Comparison of ENCODE assay signal across 9 cellular contexts in the genomic region with DNA sequence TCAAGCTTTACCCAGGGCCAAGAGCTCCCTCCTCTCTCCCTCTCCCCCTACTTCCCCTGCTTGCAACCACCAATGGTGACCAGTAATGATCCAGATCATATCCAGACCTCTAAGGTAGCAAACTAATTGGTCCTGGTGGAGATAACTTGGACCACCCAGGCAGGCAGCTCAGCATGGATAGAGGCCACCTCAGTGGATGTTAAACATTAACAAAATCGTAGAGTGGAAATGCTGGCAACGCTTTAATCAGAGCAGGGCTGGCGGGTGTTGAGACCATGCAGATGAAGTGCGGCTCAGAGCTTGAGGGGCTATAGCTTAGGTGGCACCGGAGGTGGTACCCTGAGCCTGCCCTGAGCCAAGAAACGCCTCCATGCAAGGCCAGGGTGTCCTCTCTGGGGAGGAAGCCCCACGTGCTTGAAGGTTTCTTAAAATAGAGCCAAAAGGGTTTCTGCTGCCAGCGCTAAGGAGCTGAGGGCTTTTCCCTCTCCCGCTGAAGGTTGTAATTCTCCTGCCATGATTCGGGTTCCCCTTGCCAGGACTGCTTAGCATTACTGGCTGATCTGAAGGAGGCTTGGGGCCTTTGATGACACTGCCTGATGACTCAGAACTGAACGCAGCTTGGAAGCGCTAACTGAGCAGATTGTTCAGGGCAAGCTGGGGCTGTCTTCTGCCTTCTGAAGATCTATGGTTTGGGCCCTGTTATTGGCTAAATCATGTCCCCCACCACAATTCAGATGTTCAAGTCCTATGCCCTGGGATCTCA.
DNase-seq lines count a peak whose midpoint lies in the region; ATAC-seq and TF ChIP-seq lines count a peak whose summit lies in the region.
"Had no signal": no experiment of that assay in that cellular context is flagged by ENCODE, and none has a peak within 500 bp of the region (broad histone marks: within the 10 kb centered on the region; RNA-seq: fewer than 3 reads in every experiment).

No MANE protein-coding gene starts in this region.

- H3K36me3 ChIP-seq in RWPE2 (ENCODE audit: low read depth) = no peaks in the 10 kb centered on the region
- no peaks in the 10 kb centered on the region for H3K36me3 ChIP-seq in hepatocyte (replicated peaks; ENCODE audit: insufficient read depth, low read depth)

- peak overlapping the region; percentile 35 for H3K4me2 ChIP-seq in hepatocyte

- H3K27me3 ChIP-seq in RWPE2 (ENCODE audit: insufficient read depth, poor library complexity, severe bottlenecking) = no peaks in the 10 kb centered on the region
- H3K27me3 ChIP-seq in hepatocyte = no peaks in the 10 kb centered on the region

- H3K4me1 ChIP-seq in RWPE2 (ENCODE audit: insufficient read depth, poor library complexity, severe bottlenecking) = no peaks in the 10 kb centered on the region
- peaks cover 8% of the 10 kb centered on the region for H3K4me1 ChIP-seq in hepatocyte (ENCODE audit: insufficient read depth)

- no peak for TF ChIP-seq CTCF in RWPE2 (IDR thresholded peaks at IDR 0.05; ENCODE audit: poor library complexity, severe bottlenecking)
- no peak for TF ChIP-seq CTCF in hepatocyte (IDR thresholded peaks at IDR 0.05; ENCODE audit: poor library complexity)
- TF ChIP-seq CTCF in GM10248 (IDR thresholded peaks at IDR 0.05; ENCODE audit: control extremely low read depth, extremely low read depth, low read depth, missing control alignments) = no peak
- no peak for TF ChIP-seq CTCF in GM13977 (IDR thresholded peaks at IDR 0.05; ENCODE audit: extremely low read depth, insufficient read depth, missing control alignments)

- H3K27ac ChIP-seq in RWPE2 (ENCODE audit: poor library complexity, severe bottlenecking) (no peak overlapping the region), hepatocyte (peak overlapping the region; percentile 66)

- H3K4me3 ChIP-seq in RWPE2 (ENCODE audit: severe bottlenecking) (no peak overlapping the region), hepatocyte (no peak overlapping the region)

- no peaks in the 10 kb centered on the region for H3K79me2 ChIP-seq in hepatocyte

- WGBS in hepatocyte (ENCODE audit: low lambda C conversion rate, missing lambda C conversion rate) = 55% methylated on average over 12 of the region's 12 CpGs

- no peaks in the 10 kb centered on the region for H4K20me1 ChIP-seq in hepatocyte (ENCODE audit: insufficient read depth, poor library complexity, severe bottlenecking)

- no peaks in the 10 kb centered on the region for H3K9me2 ChIP-seq in hepatocyte (replicated peaks; ENCODE audit: insufficient read depth)

- in situ Hi-C loops in GM13977 (cut with MboI; ENCODE audit: low pct_unique_long_range_greater_than_20kb, low sequenced_read_pairs, unreplicated experiment) = no loop called here

- peak; percentile 46; the same call in 1 of the 3 replicates for ATAC-seq in RWPE2 (ENCODE audit: low read depth)
- ATAC-seq in GM21360 (IDR thresholded peaks at IDR 0.05; ENCODE audit: unreplicated experiment) = no peak
- no peak for ATAC-seq in GM21723 (IDR thresholded peaks at IDR 0.05; ENCODE audit: unreplicated experiment)
- ATAC-seq: activated naive CD8-positive, alpha-beta T cell treated with anti-CD3 and anti-CD28 coated beads, Interleukin-2, amount 50 U/mL, for 24 hours had no signal

- H3K9me3 ChIP-seq in RWPE2 (ENCODE audit: severe bottlenecking) = no peaks in the 10 kb centered on the region
- H3K9me3 ChIP-seq in hepatocyte (ENCODE audit: low read depth) = no peaks in the 10 kb centered on the region

- POLR2A ChIA-PET in GM10248 (lab: Yijun Ruan, JAX) = no interaction called here

- peak; percentile 10 for DNase-seq in stimulated activated CD4-positive, alpha-beta T cell treated with anti-CD3 and anti-CD28 coated beads, Interleukin-1b, Interleukin-23, amount 100 ng/mL, for 48 hours
- no peak for DNase-seq in stimulated activated CD4-positive, alpha-beta T cell treated with anti-CD3 and anti-CD28 coated beads, Interleukin-2, amount 100 ng/mL, for 48 hours
- no peak for DNase-seq in RWPE2 (ENCODE audit: low spot score)
- peak; percentile 68 for DNase-seq in hepatocyte (ENCODE audit: low spot score)
- no peak for DNase-seq in GM10248 (ENCODE audit: extremely low spot score)
- DNase-seq in GM13977 (ENCODE audit: low spot score) = no peak
- DNase-seq: activated naive CD8-positive, alpha-beta T cell treated with anti-CD3 and anti-CD28 coated beads, Interleukin-2, amount 50 U/mL, for 24 hours had no signal

- CTCF ChIA-PET in GM10248 (lab: Yijun Ruan, JAX) = interaction anchor here (1.2 kb wide), 1 partner anchor 13 kb away, joined by 5 read pairs; no protein-coding TSS in a partner anchor

- no peak overlapping the region for H2AFZ ChIP-seq in hepatocyte

Comparison
In these comparisons a context has a peak if more than half of its experiments do, and no peak if none do; other contexts are left out.
1. DNase-seq: peak in stimulated activated CD4-positive, alpha-beta T cell treated with anti-CD3 and anti-CD28 coated beads, Interleukin-1b, Interleukin-23, amount 100 ng/mL, for 48 hours (single experiment) and hepatocyte (single experiment); none in stimulated activated CD4-positive, alpha-beta T cell treated with anti-CD3 and anti-CD28 coated beads, Interleukin-2, amount 100 ng/mL, for 48 hours (0 of 2), RWPE2 (single experiment), GM10248 (single experiment) and GM13977 (single experiment).